ENCODE assay signal across 8 cellular contexts in genomic region chr14:85531594-85532391, GRCh38. TPM values are rescaled to one million over a fixed set of nuclear protein-coding genes. Genes with fewer than 3 reads are reported as not detected.
A peak's percentile ranks its signal among the peaks of the same experiment; 100 is the strongest.
DNase-seq lines count a peak whose midpoint lies in the region; ATAC-seq and TF ChIP-seq lines count a peak whose summit lies in the region.

No MANE protein-coding gene starts in this region.

- H2BK120ac ChIP-seq in IMR-90 (ENCODE audit: low read depth, low read length) = peak overlapping the region; percentile 62

- H3K36me3 ChIP-seq in IMR-90 (ENCODE audit: control insufficient read depth, insufficient read depth, low read length) (no peaks in the 10 kb centered on the region), iPS DF 6.9 (ENCODE audit: control insufficient read depth, insufficient read depth, low read length) (no peaks in the 10 kb centered on the region)

- H2BK5ac ChIP-seq in IMR-90 (ENCODE audit: low read depth, low read length, poor library complexity, severe bottlenecking) = peak overlapping the region; percentile 57

- peak overlapping the region; percentile 93 for H3K56ac ChIP-seq in IMR-90 (ENCODE audit: extremely low read depth, insufficient read depth, low read length)

- peak overlapping the region; percentile 19 to 76; a peak in 3 of 4 replicates for H4K8ac ChIP-seq in IMR-90 (ENCODE audit: low read depth in 2 of 2, low read length in 2 of 2)

- H3K4me2 ChIP-seq in IMR-90 (ENCODE audit: low read depth, low read length) = peak overlapping the region; percentile 94

- CTCF ChIA-PET in AG04450 (lab: Charles Lee) = interaction anchor here (0.5 to 1.5 kb wide), 4 partner anchors 346 to 1737 kb away, joined by 3 to 10 read pairs (median 4); no protein-coding TSS in a partner anchor
- CTCF ChIA-PET in IMR-90 (lab: Yijun Ruan, JAX) = interaction anchor here (0.5 to 1.5 kb wide), 2 partner anchors 437 to 1138 kb away, joined by 3 to 4 read pairs; no protein-coding TSS in a partner anchor

- peak overlapping the region; percentile 92 for H2AFZ ChIP-seq in IMR-90 (replicated peaks; ENCODE audit: low read length, poor library complexity)

- peak overlapping the region; percentile 75 for H3K23ac ChIP-seq in IMR-90 (ENCODE audit: low read depth, low read length)

- intact Hi-C loops in IMR-90 (cut with micrococcal nuclease) = loop anchor here (2.0 to 10.0 kb wide), 5 partner anchors 506 to 1803 kb away; no protein-coding TSS in a partner anchor

- peak; percentile 55 for TF ChIP-seq CTCF in AG04450 (IDR thresholded peaks at IDR 0.05; ENCODE audit: low read depth, low read length)
- TF ChIP-seq CTCF in IMR-90 (conservative IDR thresholded peaks at IDR 0.05; ENCODE audit: low read depth, low read length) = peak; percentile 56
- peak; percentile 46 for TF ChIP-seq CTCF in astrocyte of the cerebellum (IDR thresholded peaks at IDR 0.05; ENCODE audit: low read depth, low read length, missing control alignments)

- H3K9ac ChIP-seq in IMR-90 (ENCODE audit: low read depth, low read length) = peak overlapping the region; percentile 63

- peak overlapping the region; percentile 82 for H3K4me3 ChIP-seq in AG04450 (ENCODE audit: low read depth, low read length)
- H3K4me3 ChIP-seq in IMR-90 (ENCODE audit: insufficient read depth, low read depth, low read length) = peak overlapping the region; percentile 67
- H3K4me3 ChIP-seq in astrocyte of the cerebellum (ENCODE audit: low read depth, low read length) = peak overlapping the region; percentile 73
- peak overlapping the region; percentile 56 for H3K4me3 ChIP-seq in iPS DF 6.9 (ENCODE audit: low read length)

- H3K4me1 ChIP-seq in IMR-90 (ENCODE audit: control insufficient read depth, insufficient read depth, low read length) = no peaks in the 10 kb centered on the region; the same call in 1 of the 2 replicates
- peaks cover 4% of the 10 kb centered on the region; the same call in 1 of the 2 replicates for H3K4me1 ChIP-seq in iPS DF 6.9 (ENCODE audit: control insufficient read depth, insufficient read depth, low read length)

- BruUV-seq in IMR-90 (replicated peaks; lab: Mats Ljungman, UMichigan) = no TSS peak

- H3K4ac ChIP-seq in IMR-90 (ENCODE audit: low read depth, low read length) = peak overlapping the region; percentile 75

- H3K27me3 ChIP-seq in AG04450 (ENCODE audit: control insufficient read depth, insufficient read depth, low read length) = no peaks in the 10 kb centered on the region
- no peaks in the 10 kb centered on the region for H3K27me3 ChIP-seq in IMR-90 (ENCODE audit: control insufficient read depth, insufficient read depth, low read length)
- peaks cover 48% of the 10 kb centered on the region for H3K27me3 ChIP-seq in iPS DF 6.9 (ENCODE audit: control insufficient read depth, insufficient read depth, low read length)

- in situ Hi-C loops in IMR-90 (cut with MboI; ENCODE audit: low sequenced_read_pairs) (loop anchor here (25.0 kb wide), 1 partner anchor 506 kb away; no protein-coding TSS in a partner anchor), astrocyte of the cerebellum (cut with HindIII; ENCODE audit: low sequenced_read_pairs) (no loop called here)

- H2BK20ac ChIP-seq in IMR-90 (ENCODE audit: low read depth, low read length) = peak overlapping the region; percentile 41

- H3K27ac ChIP-seq in AG04450 (ENCODE audit: low read depth, low read length) (peak overlapping the region; percentile 65), IMR-90 (ENCODE audit: insufficient read depth, low read length) (peak overlapping the region; percentile 47), iPS DF 6.9 (ENCODE audit: low read length) (no peak overlapping the region)

- no peaks in the 10 kb centered on the region for H3K9me1 ChIP-seq in IMR-90 (ENCODE audit: insufficient read depth, low read length)

- 1% methylated on average over 23 of the region's 62 CpGs; no CpG with 5 or more reads in 1 of the 2 experiments for WGBS in IMR-90 (ENCODE audit: extremely low coverage in 2 of 2, insufficient read length in 1 of 2), 2 experiments
- whole genome bisulfite sequencing in iPS DF 6.9 (ENCODE audit: insufficient coverage, insufficient read length) = no CpG with 5 or more reads among the region's 62 CpGs

- H3K9me3 ChIP-seq in AG04450 (ENCODE audit: control insufficient read depth, insufficient read depth, low read length) = no peaks in the 10 kb centered on the region; the same call in 1 of the 2 replicates
- no peaks in the 10 kb centered on the region for H3K9me3 ChIP-seq in IMR-90 (ENCODE audit: control insufficient read depth, insufficient read depth, low read length)
- H3K9me3 ChIP-seq in iPS DF 6.9 (ENCODE audit: control insufficient read depth, insufficient read depth, low read length) = no peaks in the 10 kb centered on the region

- H3K14ac ChIP-seq in IMR-90 (replicated peaks; ENCODE audit: low read depth, low read length) = peak overlapping the region; percentile 69

- H4K91ac ChIP-seq in IMR-90 (ENCODE audit: insufficient read depth, low read depth, low read length) = peak overlapping the region; percentile 67

- H2BK15ac ChIP-seq in IMR-90 (ENCODE audit: low read depth, low read length) = peak overlapping the region; percentile 37; the same call in 2 of the 3 replicates

- dilution Hi-C loops in IMR-90 (cut with HindIII; ENCODE audit: low sequenced_read_pairs, unreplicated experiment) = no loop called here

- TF ChIP-seq RAD21 in IMR-90 (IDR thresholded peaks at IDR 0.05; ENCODE audit: low read length) = peak; percentile 75

- peaks cover 6 to 23% of the 10 kb centered on the region in 2 experiments for H3K79me1 ChIP-seq in IMR-90 (ENCODE audit: low read depth in 1 of 2, low read length in 2 of 2)

- no peak for DNase-seq in AG04450 (ENCODE audit: low read depth, low spot score)
- peak; percentile 80 for DNase-seq in IMR-90
- DNase-seq in astrocyte of the cerebellum (ENCODE audit: low read depth) = no peak
- no peak for DNase-seq in iPS DF 6.9 (ENCODE audit: low read depth, low spot score)
- DNase-seq in putamen (ENCODE audit: low spot score) = peak; percentile 83
- DNase-seq in middle frontal gyrus (ENCODE audit: extremely low spot score, low spot score) = no peak

- ATAC-seq in IMR-90 (ENCODE audit: low read depth) (peak; percentile 10), GM18861 (IDR thresholded peaks at IDR 0.05; ENCODE audit: unreplicated experiment) (no peak), GM18498 (IDR thresholded peaks at IDR 0.05; ENCODE audit: unreplicated experiment) (no peak)

- H3K18ac ChIP-seq in IMR-90 (ENCODE audit: low read depth, low read length) = peak overlapping the region; percentile 42

- H4K5ac ChIP-seq in IMR-90 (ENCODE audit: low read depth, low read length) = peak overlapping the region; percentile 17

- POLR2A ChIA-PET in AG04450 (lab: Yijun Ruan, JAX) (no interaction called here), IMR-90 (lab: Charles Lee; ENCODE audit: unreplicated experiment) (interaction anchor here (0.5 to 0.7 kb wide), 2 partner anchors 54 to 55 kb away, joined by 3 read pairs; no protein-coding TSS in a partner anchor)

- TF ChIP-seq POLR2A in IMR-90 (IDR thresholded peaks at IDR 0.05; ENCODE audit: low read depth, low read length) = no peak; the same call in none of the 2 replicates

- 0 out of 2 replicates have a peak, but pooled peaks cover 3% of the 10 kb centered on the region for H4K20me1 ChIP-seq in IMR-90 (ENCODE audit: insufficient read depth, low read length)

- no peak overlapping the region for H2AK5ac ChIP-seq in IMR-90 (ENCODE audit: low read depth, low read length)

- H2AK9ac ChIP-seq in IMR-90 (replicated peaks; ENCODE audit: low read depth, low read length, poor library complexity) = peak overlapping the region; percentile 34

TF ChIP-seq in IMR-90, 13 proteins besides CTCF, POLR2A, EP300 and RAD21:
- TF ChIP-seq MXI1 (IDR thresholded peaks at IDR 0.05; ENCODE audit: borderline replicate concordance, low read depth, low read length) = 0 out of 2 replicates have a peak, but pooled peaks have one; percentile 10
- TF ChIP-seq SMC3 (IDR thresholded peaks at IDR 0.05; ENCODE audit: low read depth, low read length) = peak; percentile 47
- TF ChIP-seq FOS (IDR thresholded peaks at IDR 0.05; ENCODE audit: low read depth, low read length) = no peak
- peak; percentile 48; the same call in 1 of the 2 replicates for TF ChIP-seq BHLHE40 (IDR thresholded peaks at IDR 0.05; ENCODE audit: low read depth, low read length)
- peak; percentile 47; the same call in 1 of the 2 replicates for TF ChIP-seq CEBPB (IDR thresholded peaks at IDR 0.05; ENCODE audit: low read depth, low read length)

RNA-seq across cellular contexts. Expression of gene FLRT2, which starts 1.8 kb away (rescaled TPM):
- 17.3 and 20.8 TPM in 2 replicates for polyA plus RNA-seq in AG04450 (2011; rRNA removed)
- 45.7 and 58.6 TPM in 2 replicates for polyA minus RNA-seq in AG04450 (2011; rRNA and poly(A)+ RNA removed)
- total RNA-seq in IMR-90 (2012; rRNA removed) = 11.1 and 13.1 TPM in 2 replicates
- 8.8 and 10.2 TPM in 2 replicates for polyA plus RNA-seq in IMR-90 (2012; rRNA removed)
- polyA plus RNA-seq in IMR-90 (2012; cell fraction: cytosol; rRNA removed) = 3.2 and 4.0 TPM in 2 replicates
- 12.2 and 48.3 TPM in 2 replicates for polyA plus RNA-seq in IMR-90 (2012; cell fraction: nucleus; rRNA removed; ENCODE audit: low replicate concordance)

Comparison
In these comparisons a context has a peak if more than half of its experiments do, and no peak if none do; other contexts are left out.
1. DNase-seq: peak in IMR-90 (single experiment) and putamen (single experiment); none in AG04450 (single experiment), astrocyte of the cerebellum (single experiment), iPS DF 6.9 (single experiment) and middle frontal gyrus (single experiment).
2. Peak in every context shown above with its lines, with median percentiles within 50 percentile points of each other: H3K4me3 ChIP-seq and CTCF ChIP-seq.